Comparison of ENCODE assay signal across 11 cellular contexts in the genomic region with DNA sequence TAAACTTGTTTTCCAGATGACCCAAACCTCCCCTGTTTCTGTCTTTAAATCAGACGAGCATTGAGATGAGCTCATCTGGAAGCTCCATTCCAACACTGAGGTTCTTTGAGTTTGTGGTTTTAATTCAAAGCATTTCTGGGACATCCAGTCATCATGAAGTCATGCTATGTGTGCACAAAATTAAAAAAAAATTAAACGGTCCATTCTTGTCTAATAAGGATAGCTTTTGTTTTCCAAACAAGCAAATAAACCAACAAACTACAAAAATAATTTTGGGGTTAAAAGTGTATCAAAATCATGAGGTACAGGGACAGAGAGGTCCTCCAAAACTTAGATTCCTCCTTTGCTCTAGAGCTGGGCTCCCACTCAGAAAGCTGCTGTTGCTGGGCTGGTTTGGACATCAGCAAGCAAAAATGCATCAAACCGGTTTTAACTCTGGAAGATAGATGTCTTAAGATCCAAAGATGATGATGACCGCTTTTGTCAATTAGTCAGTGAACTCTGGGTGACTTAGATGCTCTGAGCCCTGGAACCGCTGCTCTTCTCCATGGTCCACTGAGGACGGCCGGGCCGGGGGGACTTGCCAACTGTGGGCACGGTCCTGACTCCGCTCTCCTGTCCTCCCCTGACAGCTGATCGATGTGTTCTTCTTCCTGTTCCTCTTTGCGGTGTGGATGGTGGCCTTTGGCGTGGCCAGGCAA.
A peak's percentile ranks its signal among the peaks of the same experiment; 100 is the strongest.
DNase-seq lines count a peak whose midpoint lies in the region; ATAC-seq and TF ChIP-seq lines count a peak whose summit lies in the region.
"Had no signal": no experiment of that assay in that cellular context is flagged by ENCODE, and none has a peak within 500 bp of the region (broad histone marks: within the 10 kb centered on the region; RNA-seq: fewer than 3 reads in every experiment).

No MANE protein-coding gene starts in this region.

- TF ChIP-seq CTCF in fibroblast of villous mesenchyme (IDR thresholded peaks at IDR 0.05; ENCODE audit: insufficient read depth, low read depth, low read length): no peak

- ATAC-seq in SK-N-SH treated with all-trans-retinoic acid at 6 μM for 48 hours (peak; percentile 89), HG02588 (IDR thresholded peaks at IDR 0.05; ENCODE audit: unreplicated experiment) (no peak)

- DNase-seq in H4 (ENCODE audit: low spot score) (peak; percentile 70), fibroblast of villous mesenchyme (ENCODE audit: low read depth) (peak; percentile 65), stromal cell of bone marrow (ENCODE audit: low read depth) (peak; percentile 82), GM19238 (ENCODE audit: insufficient read length, low spot score) (no peak), C1 segment of cervical spinal cord (lab: John Stamatoyannopoulos, UW) (no peak)
- DNase-seq: activated CD4-positive, alpha-beta T cell treated with anti-CD3 and anti-CD28 coated beads for 1 hour; activated naive CD4-positive, alpha-beta T cell treated with anti-CD3 and anti-CD28 coated beads, Interleukin-2, amount 10 ng/mL, durations not matched to agents 7 days and 5 days; NCI-H524; uterus had no signal

- H3K4me3 ChIP-seq in fibroblast of villous mesenchyme (ENCODE audit: low read depth, low read length): no peak overlapping the region
- H3K4me3 ChIP-seq: uterus had no signal

TF ChIP-seq in SK-N-SH treated with all-trans-retinoic acid at 6 μM for 48 hours, 23 proteins besides CTCF, POLR2A, EP300 and RAD21:
- TF ChIP-seq CSDC2 (CRISPR knock-in tag; IDR thresholded peaks at IDR 0.05) (no peak), ISL1 (CRISPR knock-in tag; IDR thresholded peaks at IDR 0.05) (no peak), ZFP3 (CRISPR knock-in tag; IDR thresholded peaks at IDR 0.05) (no peak), ESRRG (CRISPR knock-in tag; IDR thresholded peaks at IDR 0.05) (no peak), ZNF8 (CRISPR knock-in tag; IDR thresholded peaks at IDR 0.05) (no peak), SNAI2 (CRISPR knock-in tag; IDR thresholded peaks at IDR 0.05) (no peak)
- TF ChIP-seq, protein P1, sequence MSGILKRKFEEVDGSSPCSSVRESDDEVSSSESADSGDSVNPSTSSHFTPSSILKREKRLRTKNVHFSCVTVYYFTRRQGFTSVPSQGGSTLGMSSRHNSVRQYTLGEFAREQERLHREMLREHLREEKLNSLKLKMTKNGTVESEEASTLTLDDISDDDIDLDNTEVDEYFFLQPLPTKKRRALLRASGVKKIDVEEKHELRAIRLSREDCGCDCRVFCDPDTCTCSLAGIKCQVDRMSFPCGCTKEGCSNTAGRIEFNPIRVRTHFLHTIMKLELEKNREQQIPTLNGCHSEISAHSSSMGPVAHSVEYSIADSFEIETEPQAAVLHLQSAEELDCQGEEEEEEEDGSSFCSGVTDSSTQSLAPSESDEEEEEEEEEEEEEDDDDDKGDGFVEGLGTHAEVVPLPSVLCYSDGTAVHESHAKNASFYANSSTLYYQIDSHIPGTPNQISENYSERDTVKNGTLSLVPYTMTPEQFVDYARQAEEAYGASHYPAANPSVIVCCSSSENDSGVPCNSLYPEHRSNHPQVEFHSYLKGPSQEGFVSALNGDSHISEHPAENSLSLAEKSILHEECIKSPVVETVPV (CRISPR knock-in tag; IDR thresholded peaks at IDR 0.05): no peak
- TF ChIP-seq, protein P2, sequence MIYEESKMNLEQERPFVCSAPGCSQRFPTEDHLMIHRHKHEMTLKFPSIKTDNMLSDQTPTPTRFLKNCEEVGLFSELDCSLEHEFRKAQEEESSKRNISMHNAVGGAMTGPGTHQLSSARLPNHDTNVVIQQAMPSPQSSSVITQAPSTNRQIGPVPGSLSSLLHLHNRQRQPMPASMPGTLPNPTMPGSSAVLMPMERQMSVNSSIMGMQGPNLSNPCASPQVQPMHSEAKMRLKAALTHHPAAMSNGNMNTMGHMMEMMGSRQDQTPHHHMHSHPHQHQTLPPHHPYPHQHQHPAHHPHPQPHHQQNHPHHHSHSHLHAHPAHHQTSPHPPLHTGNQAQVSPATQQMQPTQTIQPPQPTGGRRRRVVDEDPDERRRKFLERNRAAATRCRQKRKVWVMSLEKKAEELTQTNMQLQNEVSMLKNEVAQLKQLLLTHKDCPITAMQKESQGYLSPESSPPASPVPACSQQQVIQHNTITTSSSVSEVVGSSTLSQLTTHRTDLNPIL (CRISPR knock-in tag; IDR thresholded peaks at IDR 0.05; ENCODE audit: low read depth): peak; percentile 36; the same call in 1 of the 2 replicates
TF ChIP-seq in SK-N-SH treated with all-trans-retinoic acid at 6 μM for 48 hours: peak in this region for 1.

Comparison
In these comparisons a context has a peak if more than half of its experiments do, and no peak if none do; other contexts are left out.
1. DNase-seq: peak in H4 (single experiment), fibroblast of villous mesenchyme (single experiment) and stromal cell of bone marrow (single experiment); none in GM19238 (single experiment) and C1 segment of cervical spinal cord (0 of 14).